In the genomic region with DNA sequence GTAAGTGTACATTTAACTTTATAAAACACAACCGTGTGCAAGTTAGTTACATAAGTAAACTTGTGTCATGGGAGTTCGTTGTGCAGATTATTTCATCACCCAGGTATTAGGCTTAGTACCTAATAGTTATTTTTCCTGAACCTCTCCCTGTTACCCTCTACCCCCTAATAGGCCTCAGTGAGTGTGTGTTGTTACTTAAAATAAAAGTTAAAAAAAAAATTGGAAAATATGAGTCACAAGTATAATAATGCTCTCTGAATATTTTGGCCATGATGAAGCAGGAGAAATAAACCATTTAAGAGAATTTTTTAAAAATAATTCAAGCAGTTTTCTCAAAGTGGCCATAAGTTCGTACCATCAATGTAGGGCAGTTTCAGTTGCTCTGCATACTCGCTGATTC, we compare ENCODE assay signal across 22 cellular contexts.
DNase-seq lines count a peak whose midpoint lies in the region; ATAC-seq and TF ChIP-seq lines count a peak whose summit lies in the region.
"Had no signal": no experiment of that assay in that cellular context is flagged by ENCODE, and none has a peak within 500 bp of the region (broad histone marks: within the 10 kb centered on the region; RNA-seq: fewer than 3 reads in every experiment).

No MANE protein-coding gene starts in this region.

- H3K27me3 ChIP-seq in breast epithelium = no peaks in the 10 kb centered on the region
- H3K27me3 ChIP-seq: BLaER1 treated with 17β-estradiol and CSF1 and Interleukin-3, amounts not matched to agents 10 nM and 100 nM; body of pancreas; thyroid gland had no signal

- POLR2A ChIA-PET in MCF 10A (lab: Yijun Ruan, JAX) = interaction anchor here (0.6 kb wide), 1 partner anchor 1049 kb away, joined by 3 read pairs; no protein-coding TSS in a partner anchor

- no peak overlapping the region for H3K4me3 ChIP-seq in breast epithelium
- H3K4me3 ChIP-seq in astrocyte of the spinal cord (ENCODE audit: low read depth, low read length) = no peak overlapping the region
- H3K4me3 ChIP-seq: BLaER1 treated with 17β-estradiol and CSF1 and Interleukin-3, amounts not matched to agents 10 nM and 100 nM; body of pancreas; prostate gland; thyroid gland had no signal

- no peak for TF ChIP-seq CTCF in MCF 10A (IDR thresholded peaks at IDR 0.05; ENCODE audit: unreplicated experiment)
- no peak for TF ChIP-seq CTCF in breast epithelium (IDR thresholded peaks at IDR 0.05)
- no peak for TF ChIP-seq CTCF in astrocyte of the spinal cord (IDR thresholded peaks at IDR 0.05; ENCODE audit: low read depth, low read length)

- no peaks in the 10 kb centered on the region for H3K27me3 Mint-ChIP-seq in MCF 10A (ENCODE audit: insufficient read depth, unreplicated experiment)

- intact Hi-C loops in MCF 10A (cut with micrococcal nuclease) (no loop called here), breast epithelium (cut with DNase I; ENCODE audit: low total_unique reads) (no loop called here)

- no peaks in the 10 kb centered on the region for H3K4me1 Mint-ChIP-seq in MCF 10A (ENCODE audit: insufficient read depth, unreplicated experiment)
- H3K4me1 Mint-ChIP-seq: natural killer cell; stimulated activated effector memory CD8-positive, alpha-beta T cell treated with anti-CD3 and anti-CD28 coated beads, Interleukin-12 subunit alpha, Interleukin-12 subunit beta, amount 100 ng/mL, for 72 hours had no signal

- DNase-seq in MCF 10A (ENCODE audit: unreplicated experiment) (peak; percentile 3), breast epithelium (ENCODE audit: low spot score in 2 of 2) (no peak), astrocyte of the spinal cord (ENCODE audit: low read depth, low spot score) (peak; percentile 73), fibroblast of the conjunctiva (ENCODE audit: low read depth) (peak; percentile 37), inferior parietal cortex (ENCODE audit: extremely low spot score) (no peak), NCI-H1105 (lab: John Stamatoyannopoulos, UW) (no peak)
- DNase-seq: activated CD4-positive, alpha-beta T cell treated with anti-CD3 and anti-CD28 coated beads, Interleukin-2, amount 50 U/mL, for 48 hours; activated naive CD4-positive, alpha-beta T cell treated with anti-CD3 and anti-CD28 coated beads for 36 hours; body of pancreas; islet precursor cell; natural killer cell; NCI-H2029; NCI-H510A; stimulated activated CD4-positive, alpha-beta T cell treated with anti-CD3 and anti-CD28 coated beads, Interleukin-12 subunit alpha, Interleukin-12 subunit beta, amount 100 ng/mL, for 4 hours; SW 1271; thyroid gland had no signal

- no peaks in the 10 kb centered on the region for H3K9me3 ChIP-seq in breast epithelium
- H3K9me3 ChIP-seq: BLaER1 treated with 17β-estradiol and CSF1 and Interleukin-3, amounts not matched to agents 10 nM and 100 nM; body of pancreas; prostate gland; thyroid gland had no signal

- no peaks in the 10 kb centered on the region for H3K36me3 Mint-ChIP-seq in MCF 10A (ENCODE audit: insufficient read depth, unreplicated experiment)
- H3K36me3 Mint-ChIP-seq: natural killer cell; stimulated activated effector memory CD8-positive, alpha-beta T cell treated with anti-CD3 and anti-CD28 coated beads, Interleukin-12 subunit alpha, Interleukin-12 subunit beta, amount 100 ng/mL, for 72 hours had no signal

- H3K36me3 ChIP-seq in breast epithelium = no peaks in the 10 kb centered on the region
- H3K36me3 ChIP-seq: BLaER1 treated with 17β-estradiol and CSF1 and Interleukin-3, amounts not matched to agents 10 nM and 100 nM; prostate gland; thyroid gland had no signal

- no peaks in the 10 kb centered on the region for H3K4me1 ChIP-seq in breast epithelium
- H3K4me1 ChIP-seq: BLaER1 treated with 17β-estradiol and CSF1 and Interleukin-3, amounts not matched to agents 10 nM and 100 nM; body of pancreas; prostate gland; thyroid gland had no signal

- no peaks in the 10 kb centered on the region for H3K9me3 Mint-ChIP-seq in MCF 10A (ENCODE audit: unreplicated experiment)

- H3K27ac Mint-ChIP-seq in MCF 10A (ENCODE audit: low read depth, unreplicated experiment) = no peak overlapping the region
- H3K27ac Mint-ChIP-seq: activated naive CD4-positive, alpha-beta T cell treated with anti-CD3 and anti-CD28 coated beads for 36 hours; natural killer cell; stimulated activated effector memory CD8-positive, alpha-beta T cell treated with anti-CD3 and anti-CD28 coated beads, Interleukin-12 subunit alpha, Interleukin-12 subunit beta, amount 100 ng/mL, for 72 hours had no signal

- in situ Hi-C loops in astrocyte of the spinal cord (cut with HindIII; ENCODE audit: low sequenced_read_pairs) = no loop called here

- no peak for ATAC-seq in HG02884 (IDR thresholded peaks at IDR 0.05; ENCODE audit: unreplicated experiment)
- no peak for ATAC-seq in HG03025 (IDR thresholded peaks at IDR 0.05; ENCODE audit: low FRiP score, unreplicated experiment)
- ATAC-seq: body of pancreas; natural killer cell; stimulated activated effector memory CD8-positive, alpha-beta T cell treated with anti-CD3 and anti-CD28 coated beads, Interleukin-12 subunit alpha, Interleukin-12 subunit beta, amount 100 ng/mL, for 72 hours had no signal

- no TSS peak for BruUV-seq in MCF 10A (replicated peaks; lab: Mats Ljungman, UMichigan)

- no peak overlapping the region for H3K27ac ChIP-seq in breast epithelium
- H3K27ac ChIP-seq: 22Rv1; BLaER1 treated with 17β-estradiol and CSF1 and Interleukin-3, amounts not matched to agents 10 nM and 100 nM; body of pancreas; prostate gland; thyroid gland had no signal

- CTCF ChIA-PET in MCF 10A (lab: Yijun Ruan, JAX) = no interaction called here

- H3K4me3 Mint-ChIP-seq in MCF 10A (ENCODE audit: unreplicated experiment) = no peak overlapping the region
- H3K4me3 Mint-ChIP-seq: activated naive CD4-positive, alpha-beta T cell treated with anti-CD3 and anti-CD28 coated beads for 36 hours; natural killer cell; stimulated activated effector memory CD8-positive, alpha-beta T cell treated with anti-CD3 and anti-CD28 coated beads, Interleukin-12 subunit alpha, Interleukin-12 subunit beta, amount 100 ng/mL, for 72 hours had no signal

- TF ChIP-seq POLR2A in breast epithelium (IDR thresholded peaks at IDR 0.05) = no peak

Comparison
In these comparisons a context has a peak if more than half of its experiments do, and no peak if none do; other contexts are left out.
1. DNase-seq: peak in MCF 10A (single experiment), astrocyte of the spinal cord (single experiment) and fibroblast of the conjunctiva (single experiment); none in breast epithelium (0 of 2), inferior parietal cortex (single experiment) and NCI-H1105 (single experiment).